Comparison of ENCODE assay signal across 8 cellular contexts in the genomic region with DNA sequence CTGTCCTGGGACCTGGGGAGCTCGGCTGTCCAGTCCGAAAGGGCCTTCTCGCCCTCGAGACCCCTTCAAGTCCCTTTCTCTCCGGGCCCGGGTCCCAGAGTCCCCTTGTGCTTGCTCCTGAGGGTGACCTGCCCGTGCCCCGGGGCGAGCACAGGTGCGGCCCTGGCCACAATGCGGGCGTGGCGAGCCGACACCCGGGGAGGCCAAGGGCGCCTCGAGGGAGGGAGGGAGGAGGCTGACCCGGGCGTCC. TPM values are rescaled to one million over a fixed set of nuclear protein-coding genes. Genes with fewer than 3 reads are reported as not detected.
A peak's percentile ranks its signal among the peaks of the same experiment; 100 is the strongest.
DNase-seq lines count a peak whose midpoint lies in the region; TF ChIP-seq lines count a peak whose summit lies in the region.

No MANE protein-coding gene starts in this region.

- in situ Hi-C loops in brain microvascular endothelial cell (cut with HindIII; ENCODE audit: low pct_ligation_motif_present, low sequenced_read_pairs) = no loop called here

- H3K9ac ChIP-seq in muscle layer of colon (ENCODE audit: low read length) = peak overlapping the region; percentile 52

- no peak for DNase-seq in brain microvascular endothelial cell
- DNase-seq in NCI-H2081 treated with DMSO at 0.1 percent for 48 hours (lab: John Stamatoyannopoulos, UW) = no peak
- DNase-seq in T-helper 9 cell = no peak
- no peak for DNase-seq in DMS153 (lab: John Stamatoyannopoulos, UW)
- DNase-seq in mesenteric fat pad (ENCODE audit: low spot score) = no peak

- H3K4me3 ChIP-seq in ACC112 (ENCODE audit: low read depth, low read length) (peak overlapping the region; percentile 92), HEK293 (ENCODE audit: low read depth, low read length) (peak overlapping the region; percentile 86), brain microvascular endothelial cell (ENCODE audit: low read depth, low read length) (peak overlapping the region; percentile 85), muscle layer of colon (ENCODE audit: low read depth in 1 of 2, low read length in 2 of 2) (peak overlapping the region; percentile 31 to 52)

- CTCF ChIA-PET in HEK293 (lab: Yijun Ruan, JAX) = interaction anchor here (0.7 to 3.4 kb wide), 2 partner anchors 139 to 208 kb away, joined by 3 to 18 read pairs; no protein-coding TSS in a partner anchor

- H3K4me1 ChIP-seq in ACC112 (ENCODE audit: control insufficient read depth, insufficient read depth, low read length, unreplicated experiment) (peaks cover 26% of the 10 kb centered on the region), HEK293 (ENCODE audit: control insufficient read depth, insufficient read depth, low read length) (peaks cover 24% of the 10 kb centered on the region), muscle layer of colon (ENCODE audit: insufficient read depth, low read length) (peaks cover 31% of the 10 kb centered on the region)

- POLR2A ChIA-PET in HEK293 (lab: Yijun Ruan, JAX) = interaction anchor here (0.6 to 3.3 kb wide), 8 partner anchors 8 to 277 kb away, joined by 4 to 14 read pairs (median 6); partner anchors contain the start of gene LYSMD4

- no peak overlapping the region for H3K27ac ChIP-seq in ACC112 (ENCODE audit: low read depth, low read length)
- H3K27ac ChIP-seq in HEK293 (ENCODE audit: extremely low read depth, low read depth, low read length) = peak overlapping the region; percentile 94; the same call in 1 of the 2 replicates
- H3K27ac ChIP-seq in brain microvascular endothelial cell = no peak overlapping the region
- peak overlapping the region; percentile 95 for H3K27ac ChIP-seq in muscle layer of colon (ENCODE audit: low read depth, low read length)

- H3K36me3 ChIP-seq in ACC112 (ENCODE audit: insufficient read depth, low read length) = no peaks in the 10 kb centered on the region
- no peaks in the 10 kb centered on the region for H3K36me3 ChIP-seq in HEK293 (ENCODE audit: control insufficient read depth in 2 of 2, insufficient read depth in 1 of 2, low read length in 2 of 2)
- no peaks in the 10 kb centered on the region for H3K36me3 ChIP-seq in brain microvascular endothelial cell (replicated peaks)
- no peaks in the 10 kb centered on the region for H3K36me3 ChIP-seq in muscle layer of colon (ENCODE audit: insufficient read depth, low read length)

- H2AFZ ChIP-seq in ACC112 (ENCODE audit: low read length, unreplicated experiment) = peak overlapping the region; percentile 99

- no peaks in the 10 kb centered on the region for H3K27me3 ChIP-seq in ACC112 (ENCODE audit: insufficient read depth, low read length)
- H3K27me3 ChIP-seq in brain microvascular endothelial cell (replicated peaks) = no peaks in the 10 kb centered on the region
- H3K27me3 ChIP-seq in muscle layer of colon (ENCODE audit: control insufficient read depth in 1 of 2, insufficient read depth in 2 of 2, low read length in 2 of 2) = no peaks in the 10 kb centered on the region

- peaks cover 36% of the 10 kb centered on the region for H3K79me2 ChIP-seq in ACC112 (ENCODE audit: control insufficient read depth, insufficient read depth, low read length, unreplicated experiment)

- no peak for TF ChIP-seq CTCF in HEK293 (tag by site-specific recombination; IDR thresholded peaks at IDR 0.05)
- no peak for TF ChIP-seq CTCF in brain microvascular endothelial cell (IDR thresholded peaks at IDR 0.05; ENCODE audit: low read depth, low read length, missing control alignments)

- H3K9me3 ChIP-seq in HEK293 (ENCODE audit: control insufficient read depth, insufficient read depth, low read depth, low read length) = no peaks in the 10 kb centered on the region
- H3K9me3 ChIP-seq in muscle layer of colon (ENCODE audit: low read length) = no peaks in the 10 kb centered on the region

TF ChIP-seq in HEK293, 187 proteins besides CTCF, POLR2A, EP300 and RAD21:
- no peak for TF ChIP-seq ZNF26 (tag by site-specific recombination; IDR thresholded peaks at IDR 0.05)
- TF ChIP-seq ZNF133 (tag by site-specific recombination; IDR thresholded peaks at IDR 0.05) = no peak
- TF ChIP-seq ZSCAN23 (tag by site-specific recombination; IDR thresholded peaks at IDR 0.05) = no peak
- TF ChIP-seq, protein P1, sequence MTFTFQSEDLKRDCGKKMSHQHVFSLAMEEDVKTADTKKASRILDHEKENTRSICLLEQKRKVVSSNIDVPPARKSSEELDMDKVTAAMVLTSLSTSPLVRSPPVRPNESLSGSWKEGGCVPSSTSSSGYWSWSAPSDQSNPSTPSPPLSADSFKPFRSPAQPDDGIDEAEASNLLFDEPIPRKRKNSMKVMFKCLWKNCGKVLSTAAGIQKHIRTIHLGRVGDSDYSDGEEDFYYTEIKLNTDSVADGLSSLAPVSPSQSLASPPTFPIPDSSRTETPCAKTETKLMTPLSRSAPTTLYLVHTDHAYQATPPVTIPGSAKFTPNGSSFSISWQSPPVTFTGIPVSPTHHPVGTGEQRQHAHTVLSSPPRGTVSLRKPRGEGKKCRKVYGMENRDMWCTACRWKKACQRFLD (tag by site-specific recombination; IDR thresholded peaks at IDR 0.05) = no peak
- peak; percentile 82 for TF ChIP-seq KLF1 (tag by site-specific recombination; IDR thresholded peaks at IDR 0.05)
- TF ChIP-seq KLF8 (tag by site-specific recombination; IDR thresholded peaks at IDR 0.05) = peak; percentile 16; the same call in 1 of the 2 replicates
- TF ChIP-seq GLIS2 (tag by site-specific recombination; IDR thresholded peaks at IDR 0.05) = peak; percentile 17; the same call in 1 of the 2 replicates
- TF ChIP-seq GLIS1 (tag by site-specific recombination; IDR thresholded peaks at IDR 0.05) = peak; percentile 12
- no peak for TF ChIP-seq ZNF48 (tag by site-specific recombination; IDR thresholded peaks at IDR 0.05)
- TF ChIP-seq REPIN1 (tag by site-specific recombination; IDR thresholded peaks at IDR 0.05; ENCODE audit: low read depth) = no peak
- no peak for TF ChIP-seq ZNF513 (tag by site-specific recombination; IDR thresholded peaks at IDR 0.05)
- TF ChIP-seq ZNF670 (tag by site-specific recombination; IDR thresholded peaks at IDR 0.05; ENCODE audit: low read depth) = no peak
- peak; percentile 6; the same call in 1 of the 2 replicates for TF ChIP-seq SP2 (tag by site-specific recombination; IDR thresholded peaks at IDR 0.05)
- TF ChIP-seq ZNF610 (tag by site-specific recombination; IDR thresholded peaks at IDR 0.05; ENCODE audit: borderline replicate concordance) = no peak
- TF ChIP-seq ZNF654 (tag by site-specific recombination; IDR thresholded peaks at IDR 0.05; ENCODE audit: low read depth) = no peak
TF ChIP-seq in HEK293: peak in this region for 5.

RNA-seq across cellular contexts. Expression of gene MEF2A, which starts 0.8 kb away (rescaled TPM):
- total RNA-seq in mesenteric fat pad = 68.0 TPM

Comparison
In these comparisons a context has a peak if more than half of its experiments do, and no peak if none do; other contexts are left out.
1. H3K27ac ChIP-seq: peak in HEK293 (single experiment) and muscle layer of colon (single experiment); none in ACC112 (single experiment) and brain microvascular endothelial cell (single experiment).
2. H3K4me3 ChIP-seq: peak in every context shown above with its lines; median percentile 92 in ACC112; 86 in HEK293; 85 in brain microvascular endothelial cell; 42 in muscle layer of colon.